In the genomic region with DNA sequence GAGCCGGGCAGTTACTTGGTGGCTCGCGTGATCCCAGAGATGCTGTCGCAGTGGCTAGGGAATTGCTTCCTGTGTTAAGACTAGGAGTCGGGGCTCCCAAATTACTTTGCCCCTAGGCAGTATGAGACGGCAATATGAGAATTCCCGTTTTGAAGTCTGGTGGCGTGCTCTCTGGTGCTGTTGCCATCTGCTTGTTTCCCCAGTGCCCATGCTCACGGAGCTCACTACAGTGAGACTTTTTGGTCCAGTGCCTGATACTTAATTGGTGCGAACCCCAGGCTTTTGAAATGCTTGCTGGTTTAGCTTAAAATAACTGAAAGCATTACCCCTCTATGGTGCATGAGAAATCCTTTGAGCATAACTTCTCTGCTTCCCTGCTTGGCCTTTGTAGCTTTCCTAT, we compare ENCODE assay signal across 16 cellular contexts. TPM values are rescaled to one million over a fixed set of nuclear protein-coding genes. Genes with fewer than 3 reads are reported as not detected.
DNase-seq lines count a peak whose midpoint lies in the region; ATAC-seq lines count a peak whose summit lies in the region.
"Had no signal": no experiment of that assay in that cellular context is flagged by ENCODE, and none has a peak within 500 bp of the region (broad histone marks: within the 10 kb centered on the region; RNA-seq: fewer than 3 reads in every experiment).

No MANE protein-coding gene starts in this region.

- no peaks in the 10 kb centered on the region for H3K4me1 Mint-ChIP-seq in activated T-helper 1 cell treated with anti-CD3 and anti-CD28 coated beads, Interleukin-12 subunit alpha, Interleukin-12 subunit beta, Interleukin-2, Interleukin-4 antibody, amounts not matched to agents 30 ng/mL and 10 ng/mL and 1 ng/mL, durations not matched to agents 14 hours and 24 hours and 36 hours (ENCODE audit: low read depth)
- H3K4me1 Mint-ChIP-seq: B cell had no signal

- H3K4me3 Mint-ChIP-seq in activated T-helper 1 cell treated with anti-CD3 and anti-CD28 coated beads, Interleukin-12 subunit alpha, Interleukin-12 subunit beta, Interleukin-2, Interleukin-4 antibody, amounts not matched to agents 30 ng/mL and 10 ng/mL and 1 ng/mL, durations not matched to agents 14 hours and 24 hours and 36 hours = no peak overlapping the region
- H3K4me3 Mint-ChIP-seq: B cell; CD4-positive, alpha-beta memory T cell had no signal

- DNase-seq in NCI-H1694 treated with DMSO at 0.1 percent for 48 hours (lab: John Stamatoyannopoulos, UW) (peak; percentile 64), cerebellum (ENCODE audit: low spot score) (peak; percentile 65), NCI-H748 treated with DMSO at 0.1 percent for 48 hours (lab: John Stamatoyannopoulos, UW) (no peak)
- no peak for DNase-seq in activated T-helper 1 cell treated with anti-CD3 and anti-CD28 coated beads, Interleukin-12 subunit alpha, Interleukin-12 subunit beta, Interleukin-2, Interleukin-4 antibody, amounts not matched to agents 30 ng/mL and 10 ng/mL and 1 ng/mL, durations not matched to agents 14 hours and 24 hours and 36 hours (ENCODE audit: low spot score)
- DNase-seq: ACHN; CD4-positive, alpha-beta memory T cell; DMS79 had no signal

- H3K27ac ChIP-seq in layer of hippocampus (ENCODE audit: low read depth, low read length) (peak overlapping the region; percentile 68), temporal lobe (ENCODE audit: low read depth, low read length) (peak overlapping the region; percentile 36)
- H3K27ac ChIP-seq: C4-2B had no signal

- no peak for ATAC-seq in GM21825 (IDR thresholded peaks at IDR 0.05; ENCODE audit: unreplicated experiment)
- ATAC-seq: HepG2 had no signal

- no peaks in the 10 kb centered on the region for H3K9me3 Mint-ChIP-seq in activated T-helper 1 cell treated with anti-CD3 and anti-CD28 coated beads, Interleukin-12 subunit alpha, Interleukin-12 subunit beta, Interleukin-2, Interleukin-4 antibody, amounts not matched to agents 30 ng/mL and 10 ng/mL and 1 ng/mL, durations not matched to agents 14 hours and 24 hours and 36 hours

- H3K36me3 Mint-ChIP-seq in activated T-helper 1 cell treated with anti-CD3 and anti-CD28 coated beads, Interleukin-12 subunit alpha, Interleukin-12 subunit beta, Interleukin-2, Interleukin-4 antibody, amounts not matched to agents 30 ng/mL and 10 ng/mL and 1 ng/mL, durations not matched to agents 14 hours and 24 hours and 36 hours (ENCODE audit: low read depth) = peaks cover 37% of the 10 kb centered on the region

- no peaks in the 10 kb centered on the region for H3K27me3 ChIP-seq in layer of hippocampus (ENCODE audit: control insufficient read depth, insufficient read depth, low read length)

- no peak overlapping the region for H3K27ac Mint-ChIP-seq in activated T-helper 1 cell treated with anti-CD3 and anti-CD28 coated beads, Interleukin-12 subunit alpha, Interleukin-12 subunit beta, Interleukin-2, Interleukin-4 antibody, amounts not matched to agents 30 ng/mL and 10 ng/mL and 1 ng/mL, durations not matched to agents 14 hours and 24 hours and 36 hours
- H3K27ac Mint-ChIP-seq: B cell had no signal

- intact Hi-C loops in activated T-helper 1 cell treated with anti-CD3 and anti-CD28 coated beads, Interleukin-12 subunit alpha, Interleukin-12 subunit beta, Interleukin-2, Interleukin-4 antibody, amounts not matched to agents 30 ng/mL and 10 ng/mL and 1 ng/mL, durations not matched to agents 14 hours and 24 hours and 36 hours (cut with micrococcal nuclease) = no loop called here

- H3K27me3 Mint-ChIP-seq in activated T-helper 1 cell treated with anti-CD3 and anti-CD28 coated beads, Interleukin-12 subunit alpha, Interleukin-12 subunit beta, Interleukin-2, Interleukin-4 antibody, amounts not matched to agents 30 ng/mL and 10 ng/mL and 1 ng/mL, durations not matched to agents 14 hours and 24 hours and 36 hours (ENCODE audit: insufficient read depth) = no peaks in the 10 kb centered on the region
- H3K27me3 Mint-ChIP-seq: B cell; CD4-positive, alpha-beta memory T cell had no signal

RNA-seq across cellular contexts. Expression of gene AGT, which starts 22.3 kb away (rescaled TPM):
- 3.6 TPM for total RNA-seq in cerebellum
- total RNA-seq in temporal lobe = 6.4 TPM
- total RNA-seq in activated T-helper 1 cell treated with anti-CD3 and anti-CD28 coated beads, Interleukin-12 subunit alpha, Interleukin-12 subunit beta, Interleukin-2, Interleukin-4 antibody, amounts not matched to agents 30 ng/mL and 10 ng/mL and 1 ng/mL, durations not matched to agents 14 hours and 24 hours and 36 hours = not detected in 2 replicates
- total RNA-seq: B cell; CD4-positive, alpha-beta memory T cell; H1 had no signal

RNA-seq across cellular contexts. Expression of gene COG2, which starts 49.3 kb away (rescaled TPM):
- total RNA-seq in cerebellum (24.0 TPM), temporal lobe (20.2 TPM)
- total RNA-seq in activated T-helper 1 cell treated with anti-CD3 and anti-CD28 coated beads, Interleukin-12 subunit alpha, Interleukin-12 subunit beta, Interleukin-2, Interleukin-4 antibody, amounts not matched to agents 30 ng/mL and 10 ng/mL and 1 ng/mL, durations not matched to agents 14 hours and 24 hours and 36 hours = 46.3 and 46.4 TPM in 2 replicates

RNA-seq across cellular contexts. Expression of gene CAPN9, which starts 55.6 kb away (rescaled TPM):
- total RNA-seq in cerebellum = not detected
- not detected for total RNA-seq in temporal lobe
- not detected in 2 replicates for total RNA-seq in activated T-helper 1 cell treated with anti-CD3 and anti-CD28 coated beads, Interleukin-12 subunit alpha, Interleukin-12 subunit beta, Interleukin-2, Interleukin-4 antibody, amounts not matched to agents 30 ng/mL and 10 ng/mL and 1 ng/mL, durations not matched to agents 14 hours and 24 hours and 36 hours
- total RNA-seq: A172; B cell; CD4-positive, alpha-beta memory T cell; HT1080 had no signal

Comparison
In these comparisons a context has a peak if more than half of its experiments do, and no peak if none do; other contexts are left out.
1. DNase-seq: peak in NCI-H1694 treated with DMSO at 0.1 percent for 48 hours (single experiment) and cerebellum (single experiment); none in activated T-helper 1 cell treated with anti-CD3 and anti-CD28 coated beads, Interleukin-12 subunit alpha, Interleukin-12 subunit beta, Interleukin-2, Interleukin-4 antibody, amounts not matched to agents 30 ng/mL and 10 ng/mL and 1 ng/mL, durations not matched to agents 14 hours and 24 hours and 36 hours (single experiment) and NCI-H748 treated with DMSO at 0.1 percent for 48 hours (single experiment).